In the genomic region with DNA sequence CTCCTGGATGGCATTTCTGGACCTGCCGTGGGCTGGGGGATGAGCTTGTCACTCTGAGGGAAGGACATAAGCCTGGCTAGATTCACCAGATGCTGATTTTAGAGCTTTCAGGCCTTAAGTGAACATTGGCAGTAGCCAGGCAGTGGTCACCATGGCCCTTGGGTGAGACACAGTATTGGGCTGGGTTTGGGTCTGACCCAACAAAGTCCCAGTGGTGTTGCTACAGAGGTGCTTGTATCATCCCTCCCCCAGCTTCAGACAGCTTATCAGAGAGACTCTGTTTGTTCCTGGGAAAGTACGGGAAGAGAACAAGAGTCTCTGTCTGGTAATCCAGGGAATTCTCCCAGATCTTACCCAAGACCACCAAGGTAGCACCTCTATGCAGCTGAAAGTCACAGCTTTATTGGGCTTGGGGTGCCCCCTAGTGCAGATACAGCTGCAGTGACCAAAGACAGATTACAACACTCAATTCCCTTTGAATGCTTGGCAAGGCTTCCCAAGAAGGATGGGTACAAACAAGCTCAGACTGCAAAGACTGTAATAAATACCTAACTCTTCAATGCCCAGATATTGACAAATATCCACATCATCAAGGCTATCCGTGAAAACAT, we compare ENCODE assay signal across 8 cellular contexts. TPM values are rescaled to one million over a fixed set of nuclear protein-coding genes. Genes with fewer than 3 reads are reported as not detected.
DNase-seq lines count a peak whose midpoint lies in the region; ATAC-seq and TF ChIP-seq lines count a peak whose summit lies in the region.

No MANE protein-coding gene starts in this region.

- H3F3A ChIP-seq in smooth muscle cell (ENCODE audit: low read depth), result no peaks in the 10 kb centered on the region

- no peak overlapping the region for H3K4me2 ChIP-seq in smooth muscle cell

- no peak overlapping the region for H3K9ac ChIP-seq in smooth muscle cell (ENCODE audit: low read depth)

- peak; percentile 14 to 32 for DNase-seq in stimulated activated CD4-positive, alpha-beta T cell treated with anti-CD3 and anti-CD28 coated beads, Interleukin-1b, Interleukin-23, amount 100 ng/mL, for 4 hours (ENCODE audit: low read depth in 2 of 2)
- DNase-seq in stimulated activated CD4-positive, alpha-beta T cell treated with anti-CD3 and anti-CD28 coated beads, Interleukin-2, amount 100 ng/mL, for 48 hours, result no peak
- DNase-seq in NCI-H524 treated with DMSO at 0.1 percent for 48 hours (lab: John Stamatoyannopoulos, UW), result peak; percentile 6
- peak; percentile 49 for DNase-seq in activated T-cell treated with anti-CD3 and anti-CD28 coated beads, Interleukin-2, amount 50 U/mL, for 24 hours
- peak; percentile 38 for DNase-seq in globus pallidus (ENCODE audit: low spot score)
- no peak for DNase-seq in smooth muscle cell (lab: John Stamatoyannopoulos, UW; ENCODE audit: unreplicated experiment)
- DNase-seq in anterior cingulate cortex (lab: John Stamatoyannopoulos, UW), result no peak

- no peaks in the 10 kb centered on the region for H3K79me2 ChIP-seq in smooth muscle cell (ENCODE audit: low read depth)

- no peak overlapping the region for H2AFZ ChIP-seq in smooth muscle cell (ENCODE audit: low read depth)

- H3K9me3 ChIP-seq in smooth muscle cell (replicated peaks; ENCODE audit: low read depth), result no peaks in the 10 kb centered on the region

- no peaks in the 10 kb centered on the region for H3K9me3 Mint-ChIP-seq in activated T-cell treated with anti-CD3 and anti-CD28 coated beads, Interleukin-2, amount 50 U/mL, for 24 hours

- H3K27ac Mint-ChIP-seq in activated T-cell treated with anti-CD3 and anti-CD28 coated beads, Interleukin-2, amount 50 U/mL, for 24 hours, result no peak overlapping the region

- H3K27me3 Mint-ChIP-seq in activated T-cell treated with anti-CD3 and anti-CD28 coated beads, Interleukin-2, amount 50 U/mL, for 24 hours, result no peaks in the 10 kb centered on the region

- H3K4me3 Mint-ChIP-seq in activated T-cell treated with anti-CD3 and anti-CD28 coated beads, Interleukin-2, amount 50 U/mL, for 24 hours, result no peak overlapping the region

- H3K4me1 ChIP-seq in smooth muscle cell (ENCODE audit: low read depth), result no peaks in the 10 kb centered on the region

- TF ChIP-seq CTCF in smooth muscle cell (IDR thresholded peaks at IDR 0.05; ENCODE audit: borderline replicate concordance, insufficient read depth, poor library complexity, severe bottlenecking), result peak; percentile 29

- no peaks in the 10 kb centered on the region for H4K20me1 ChIP-seq in smooth muscle cell (ENCODE audit: low read depth)

- 54% methylated on average over 3 of the region's 3 CpGs for WGBS in smooth muscle cell (ENCODE audit: low lambda C conversion rate)

- no peak overlapping the region for H3K27ac ChIP-seq in smooth muscle cell (ENCODE audit: low read depth)

- H3K36me3 Mint-ChIP-seq in activated T-cell treated with anti-CD3 and anti-CD28 coated beads, Interleukin-2, amount 50 U/mL, for 24 hours (ENCODE audit: low read depth), result no peaks in the 10 kb centered on the region

- H3K36me3 ChIP-seq in smooth muscle cell (ENCODE audit: low read depth), result no peaks in the 10 kb centered on the region

- H3K4me1 Mint-ChIP-seq in activated T-cell treated with anti-CD3 and anti-CD28 coated beads, Interleukin-2, amount 50 U/mL, for 24 hours (ENCODE audit: low read depth), result no peaks in the 10 kb centered on the region

- no peak for ATAC-seq in HG02798 (IDR thresholded peaks at IDR 0.05; ENCODE audit: poor library complexity, unreplicated experiment)

- no peak overlapping the region for H3K4me3 ChIP-seq in smooth muscle cell

- H3K27me3 ChIP-seq in smooth muscle cell (ENCODE audit: low read depth), result peaks cover 35% of the 10 kb centered on the region

RNA-seq across cellular contexts. Expression of a gene that starts 9.8 kb away (rescaled TPM):
- 25.5 and 32.9 TPM in 2 replicates for total RNA-seq in smooth muscle cell
- 36.9 and 37.1 TPM in 2 replicates for polyA plus RNA-seq in smooth muscle cell

RNA-seq across cellular contexts. Expression of a gene that starts 19.9 kb away (rescaled TPM):
- total RNA-seq in smooth muscle cell, result 11.4 and 12.4 TPM in 2 replicates
- 17.1 and 24.7 TPM in 2 replicates for polyA plus RNA-seq in smooth muscle cell

Comparison
In these comparisons a context has a peak if more than half of its experiments do, and no peak if none do; other contexts are left out.
1. DNase-seq: peak in stimulated activated CD4-positive, alpha-beta T cell treated with anti-CD3 and anti-CD28 coated beads, Interleukin-1b, Interleukin-23, amount 100 ng/mL, for 4 hours (2 of 2), NCI-H524 treated with DMSO at 0.1 percent for 48 hours (single experiment), activated T-cell treated with anti-CD3 and anti-CD28 coated beads, Interleukin-2, amount 50 U/mL, for 24 hours (single experiment) and globus pallidus (single experiment); none in stimulated activated CD4-positive, alpha-beta T cell treated with anti-CD3 and anti-CD28 coated beads, Interleukin-2, amount 100 ng/mL, for 48 hours (0 of 2), smooth muscle cell (single experiment) and anterior cingulate cortex (0 of 58).